8 cellular contexts compared by ENCODE assay signal in the genomic region with DNA sequence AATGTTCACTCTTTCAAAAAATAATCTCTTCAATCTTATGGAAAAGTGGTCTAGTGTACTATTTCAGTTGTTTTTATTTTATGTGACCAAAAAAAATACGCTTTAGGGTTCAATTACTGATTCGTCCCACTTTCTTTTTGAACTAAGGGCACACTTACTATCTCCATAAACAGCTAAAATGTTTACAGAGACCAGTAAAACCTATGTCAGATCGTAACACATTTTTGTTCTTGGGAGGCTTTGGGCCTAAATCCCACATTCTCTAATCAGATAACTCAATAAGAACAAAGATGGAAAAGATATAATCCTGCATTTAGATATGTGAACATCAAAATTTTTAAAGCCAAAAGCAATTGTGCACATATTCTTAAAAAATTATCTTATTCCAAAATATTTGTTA. TPM values are rescaled to one million over a fixed set of nuclear protein-coding genes. Genes with fewer than 3 reads are reported as not detected.
DNase-seq lines count a peak whose midpoint lies in the region; ATAC-seq, FAIRE-seq and TF ChIP-seq lines count a peak whose summit lies in the region.

No MANE protein-coding gene starts in this region.

- H2BK20ac ChIP-seq in IMR-90 (ENCODE audit: low read depth, low read length) = no peak overlapping the region

- H3K27me3 ChIP-seq in BLaER1 (no peaks in the 10 kb centered on the region), IMR-90 (ENCODE audit: control insufficient read depth, insufficient read depth, low read length) (no peaks in the 10 kb centered on the region), neural cell (ENCODE audit: insufficient read depth, low read depth, low read length) (no peaks in the 10 kb centered on the region)

- TF ChIP-seq EP300 in neural cell (conservative IDR thresholded peaks at IDR 0.05; ENCODE audit: poor library complexity, severe bottlenecking) = no peak

- H3K4me3 Mint-ChIP-seq in dendritic cell treated with granulocyte-macrophage colony-stimulating factor and Interleukin-4, amounts not matched to agents 40 ng/mL and 50 ng/mL, for 4 days = peak overlapping the region; percentile 62

- intact Hi-C loops in IMR-90 (cut with micrococcal nuclease) = loop anchor here (2.0 kb wide), 1 partner anchor 42 kb away; no protein-coding TSS in a partner anchor
- intact Hi-C loops in dendritic cell treated with granulocyte-macrophage colony-stimulating factor and Interleukin-4, amounts not matched to agents 40 ng/mL and 50 ng/mL, for 4 days (cut with micrococcal nuclease) = no loop called here

- peak overlapping the region; percentile 46; the same call in 1 of the 2 replicates for H3K23ac ChIP-seq in IMR-90 (ENCODE audit: low read depth, low read length)

- no peak overlapping the region for H4K8ac ChIP-seq in IMR-90 (ENCODE audit: low read depth in 2 of 2, low read length in 2 of 2)

- TF ChIP-seq POLR2A in IMR-90 (IDR thresholded peaks at IDR 0.05; ENCODE audit: low read depth, low read length) = no peak

- DNase-seq in IMR-90 (no peak), urothelium cell line (ENCODE audit: low spot score) (no peak), SKM-1 treated with dmso at 0.1 percent for 144 hours (lab: John Stamatoyannopoulos, UW; ENCODE audit: unreplicated experiment) (no peak)

- no peak overlapping the region for H2BK120ac ChIP-seq in IMR-90 (ENCODE audit: low read depth, low read length)

- peaks cover 18% of the 10 kb centered on the region for H3K4me1 Mint-ChIP-seq in dendritic cell treated with granulocyte-macrophage colony-stimulating factor and Interleukin-4, amounts not matched to agents 40 ng/mL and 50 ng/mL, for 4 days (ENCODE audit: low read depth)

- peaks cover 2% of the 10 kb centered on the region for H3K9me1 ChIP-seq in IMR-90 (ENCODE audit: insufficient read depth, low read length)

- H2AFZ ChIP-seq in IMR-90 (replicated peaks; ENCODE audit: low read length, poor library complexity) (no peak overlapping the region), neural cell (ENCODE audit: low read depth, low read length) (no peak overlapping the region)

- peaks cover 68% of the 10 kb centered on the region for H3K79me2 ChIP-seq in neural cell (replicated peaks; ENCODE audit: insufficient read depth, low read length)

- no peak overlapping the region for H3K4ac ChIP-seq in IMR-90 (ENCODE audit: low read depth, low read length)

- H3K27me3 Mint-ChIP-seq in dendritic cell treated with granulocyte-macrophage colony-stimulating factor and Interleukin-4, amounts not matched to agents 40 ng/mL and 50 ng/mL, for 4 days = no peaks in the 10 kb centered on the region

- peak overlapping the region; percentile 57 for H3K27ac ChIP-seq in BLaER1
- peak overlapping the region; percentile 26; the same call in 1 of the 2 replicates for H3K27ac ChIP-seq in IMR-90 (ENCODE audit: insufficient read depth, low read length)
- H3K27ac ChIP-seq in neural cell (ENCODE audit: low read length) = peak overlapping the region; percentile 96

- no peak for FAIRE-seq in urothelium cell line (lab: Jason Lieb, UNC)

- H3F3A ChIP-seq in neural cell (ENCODE audit: insufficient read depth, low read length, poor library complexity, severe bottlenecking) = peaks cover 5% of the 10 kb centered on the region

- in situ Hi-C loops in IMR-90 (cut with MboI; ENCODE audit: low sequenced_read_pairs) = no loop called here

- H3K18ac ChIP-seq in IMR-90 (ENCODE audit: low read depth, low read length) = 0 out of 2 replicates have a peak overlapping the region, but pooled peaks have one; percentile 51

- no peak overlapping the region for H3K14ac ChIP-seq in IMR-90 (replicated peaks; ENCODE audit: low read depth, low read length)

- POLR2A ChIA-PET in IMR-90 (lab: Charles Lee; ENCODE audit: unreplicated experiment) = no interaction called here

- H3K9me3 ChIP-seq in BLaER1 (no peaks in the 10 kb centered on the region), IMR-90 (ENCODE audit: control insufficient read depth, insufficient read depth, low read length) (no peaks in the 10 kb centered on the region), neural cell (ENCODE audit: low read length) (no peaks in the 10 kb centered on the region)

- no peak overlapping the region for H2AK5ac ChIP-seq in IMR-90 (ENCODE audit: low read depth, low read length)

- peaks cover 19% of the 10 kb centered on the region for H3K4me1 ChIP-seq in BLaER1
- 0 out of 2 replicates have a peak, but pooled peaks cover 1% of the 10 kb centered on the region for H3K4me1 ChIP-seq in IMR-90 (ENCODE audit: control insufficient read depth, insufficient read depth, low read length)

- WGBS in IMR-90 (ENCODE audit: extremely low coverage in 2 of 2, insufficient read length in 1 of 2), 2 experiments = no CpG with 5 or more reads among the region's 3 CpGs

- CTCF ChIA-PET in IMR-90 (lab: Yijun Ruan, JAX) = interaction anchor here (1.5 kb wide), 1 partner anchor 9 kb away, joined by 3 read pairs; no protein-coding TSS in a partner anchor

- peak overlapping the region; percentile 89 for H3K4me2 ChIP-seq in BLaER1
- peak overlapping the region; percentile 97 for H3K4me2 ChIP-seq in IMR-90 (ENCODE audit: low read depth, low read length)
- peak overlapping the region; percentile 81 for H3K4me2 ChIP-seq in neural cell (ENCODE audit: low read length)

- no peak overlapping the region for H3K27ac Mint-ChIP-seq in dendritic cell treated with granulocyte-macrophage colony-stimulating factor and Interleukin-4, amounts not matched to agents 40 ng/mL and 50 ng/mL, for 4 days

- no peaks in the 10 kb centered on the region for H3K9me3 Mint-ChIP-seq in dendritic cell treated with granulocyte-macrophage colony-stimulating factor and Interleukin-4, amounts not matched to agents 40 ng/mL and 50 ng/mL, for 4 days

- H3K36me3 ChIP-seq in BLaER1 (peaks cover 12% of the 10 kb centered on the region; the same call in 1 of the 2 replicates), IMR-90 (ENCODE audit: control insufficient read depth, insufficient read depth, low read length) (no peaks in the 10 kb centered on the region), neural cell (ENCODE audit: insufficient read depth, low read length) (peaks cover 5% of the 10 kb centered on the region)

- no peak for ATAC-seq in IMR-90 (ENCODE audit: low read depth)
- no peak for ATAC-seq in HG02884 (IDR thresholded peaks at IDR 0.05; ENCODE audit: unreplicated experiment)
- no peak for ATAC-seq in GM19455 (IDR thresholded peaks at IDR 0.05; ENCODE audit: unreplicated experiment)

- no peak for TF ChIP-seq RAD21 in IMR-90 (IDR thresholded peaks at IDR 0.05; ENCODE audit: low read length)
- no peak for TF ChIP-seq RAD21 in neural cell (conservative IDR thresholded peaks at IDR 0.05)

- H3K9me2 ChIP-seq in neural cell (ENCODE audit: insufficient read depth, low read length) = no peaks in the 10 kb centered on the region

- H4K20me1 ChIP-seq in BLaER1 (peaks cover 6% of the 10 kb centered on the region; the same call in 1 of the 2 replicates), IMR-90 (ENCODE audit: insufficient read depth, low read length) (peaks cover 3% of the 10 kb centered on the region; the same call in 1 of the 2 replicates), neural cell (ENCODE audit: insufficient read depth) (no peaks in the 10 kb centered on the region)

- no peak for TF ChIP-seq CTCF in IMR-90 (conservative IDR thresholded peaks at IDR 0.05; ENCODE audit: low read depth, low read length)
- TF ChIP-seq CTCF in neural cell (IDR thresholded peaks at IDR 0.05; ENCODE audit: poor library complexity, severe bottlenecking) = no peak

- H3K79me1 ChIP-seq in IMR-90 (ENCODE audit: low read depth in 1 of 2, low read length in 2 of 2) = peaks cover 7 to 21% of the 10 kb centered on the region in 2 experiments; a peak in 3 of 4 replicates

- H3K9ac ChIP-seq in BLaER1 (peak overlapping the region; percentile 74), IMR-90 (ENCODE audit: low read depth, low read length) (peak overlapping the region; percentile 50; the same call in 1 of the 2 replicates), neural cell (ENCODE audit: low read length) (peak overlapping the region; percentile 84)

- dilution Hi-C loops in IMR-90 (cut with HindIII; ENCODE audit: low sequenced_read_pairs, unreplicated experiment) = no loop called here

- H3K36me3 Mint-ChIP-seq in dendritic cell treated with granulocyte-macrophage colony-stimulating factor and Interleukin-4, amounts not matched to agents 40 ng/mL and 50 ng/mL, for 4 days (ENCODE audit: low read depth) = peaks cover 9% of the 10 kb centered on the region

- H3K4me3 ChIP-seq in BLaER1 (peak overlapping the region; percentile 76), IMR-90 (ENCODE audit: insufficient read depth, low read depth, low read length) (peak overlapping the region; percentile 62), neural cell (ENCODE audit: low read length) (peak overlapping the region; percentile 77)

- H2BK15ac ChIP-seq in IMR-90 (ENCODE audit: low read depth, low read length) = no peak overlapping the region

- no peak overlapping the region; the same call in 1 of the 2 replicates for H3K56ac ChIP-seq in IMR-90 (ENCODE audit: extremely low read depth, insufficient read depth, low read length)

- no peak overlapping the region for H4K91ac ChIP-seq in IMR-90 (ENCODE audit: insufficient read depth, low read depth, low read length)

- no peak overlapping the region for H4K5ac ChIP-seq in IMR-90 (ENCODE audit: low read depth, low read length)

- no TSS peak for BruUV-seq in IMR-90 (replicated peaks; lab: Mats Ljungman, UMichigan)

- H2AK9ac ChIP-seq in IMR-90 (replicated peaks; ENCODE audit: low read depth, low read length, poor library complexity) = no peak overlapping the region

- H2BK5ac ChIP-seq in IMR-90 (ENCODE audit: low read depth, low read length, poor library complexity, severe bottlenecking) = peak overlapping the region; percentile 70

TF ChIP-seq in IMR-90, 13 proteins besides CTCF, POLR2A, EP300 and RAD21 (continues in another document):
- TF ChIP-seq RFX5 (IDR thresholded peaks at IDR 0.05; ENCODE audit: low read depth, low read length) (no peak), NFE2L2 (IDR thresholded peaks at IDR 0.05; ENCODE audit: low read depth, low read length) (no peak), MAZ (IDR thresholded peaks at IDR 0.05; ENCODE audit: borderline replicate concordance, low read depth, low read length) (no peak)

TF ChIP-seq in neural cell, 6 proteins besides CTCF, POLR2A, EP300 and RAD21 (continues in another document):
- TF ChIP-seq POLR2AphosphoS5 (IDR thresholded peaks at IDR 0.05) = no peak
- TF ChIP-seq EZH2 (IDR thresholded peaks at IDR 0.05; ENCODE audit: borderline replicate concordance, insufficient read depth, low read length, poor library complexity, severe bottlenecking) = no peak
- no peak for TF ChIP-seq TAF1 (IDR thresholded peaks at IDR 0.05; ENCODE audit: low read depth)

RNA-seq across cellular contexts. Expression of gene EPC1, which starts 29.8 kb away (rescaled TPM):
- 19.7 and 21.9 TPM in 2 replicates for total RNA-seq in IMR-90 (2012; rRNA removed)
- 20.8 and 23.5 TPM in 2 replicates for polyA plus RNA-seq in IMR-90 (2012; rRNA removed)
- polyA plus RNA-seq in IMR-90 (2012; cell fraction: cytosol; rRNA removed) = 8.8 and 15.4 TPM in 2 replicates
- polyA plus RNA-seq in IMR-90 (2012; cell fraction: nucleus; rRNA removed; ENCODE audit: low replicate concordance) = 32.6 and 102 TPM in 2 replicates
- polyA plus RNA-seq in neural cell = 127 and 137 TPM in 2 replicates
- 157 and 184 TPM in 2 replicates for polyA minus RNA-seq in neural cell

Comparison
In these comparisons a context has a peak if more than half of its experiments do, and no peak if none do; other contexts are left out.
1. H3K27ac ChIP-seq: peak in every context shown above with its lines; median percentile 96 in neural cell; 57 in BLaER1; 26 in IMR-90.